In the genomic region with DNA sequence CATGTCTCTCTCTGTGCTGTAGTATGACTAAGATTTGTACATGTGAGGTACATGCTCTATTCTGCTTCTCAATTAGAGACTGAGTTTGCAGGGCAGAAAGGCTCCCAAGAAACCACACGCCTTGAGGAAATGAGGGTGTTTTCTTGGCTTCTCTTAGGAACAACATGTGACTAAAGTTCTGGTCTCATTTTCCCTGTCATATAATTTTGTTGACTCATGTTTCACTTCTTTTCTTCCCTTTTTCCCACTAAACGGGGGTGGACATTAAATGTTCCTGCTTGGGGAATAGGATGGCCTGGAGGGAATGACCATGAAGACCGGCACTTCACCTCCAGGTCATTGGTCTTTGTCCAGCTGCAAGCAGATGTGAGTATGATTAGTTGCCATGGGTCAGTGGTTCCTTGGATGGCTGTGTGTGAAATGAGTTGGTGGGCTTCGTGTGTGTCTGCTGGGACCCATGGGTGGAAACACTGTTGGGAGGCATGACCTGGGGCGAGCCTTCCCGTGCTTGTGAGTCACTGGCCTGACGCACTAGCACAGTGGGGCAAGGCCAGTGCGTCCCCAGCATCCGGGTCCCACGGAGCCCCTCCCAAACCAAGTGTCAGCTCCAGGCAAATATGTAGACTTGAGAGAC, we compare ENCODE assay signal across 11 cellular contexts. TPM values are rescaled to one million over a fixed set of nuclear protein-coding genes. Genes with fewer than 3 reads are reported as not detected.
DNase-seq lines count a peak whose midpoint lies in the region; ATAC-seq and TF ChIP-seq lines count a peak whose summit lies in the region.
"Had no signal": no experiment of that assay in that cellular context is flagged by ENCODE, and none has a peak within 500 bp of the region (broad histone marks: within the 10 kb centered on the region; RNA-seq: fewer than 3 reads in every experiment).

No MANE protein-coding gene starts in this region.

- H3K4me2 ChIP-seq in smooth muscle cell = peak overlapping the region; percentile 42
- H3K4me2 ChIP-seq: neural progenitor cell had no signal

- ATAC-seq in HG02623 (IDR thresholded peaks at IDR 0.05; ENCODE audit: unreplicated experiment) = no peak

- no peaks in the 10 kb centered on the region for H3K9me3 Mint-ChIP-seq in chondrocyte (ENCODE audit: low read depth)
- H3K9me3 Mint-ChIP-seq in T-helper 2 cell treated with Interferon-gamma antibody and Interleukin-4, amounts not matched to agents 5 μg/mL and 100 μg/mL, for 36 hours = no peaks in the 10 kb centered on the region
- H3K9me3 Mint-ChIP-seq: neural progenitor cell had no signal

- peak overlapping the region; percentile 99 for H3K27ac Mint-ChIP-seq in chondrocyte (ENCODE audit: unreplicated experiment)
- no peak overlapping the region for H3K27ac Mint-ChIP-seq in T-helper 2 cell treated with Interferon-gamma antibody and Interleukin-4, amounts not matched to agents 5 μg/mL and 100 μg/mL, for 36 hours
- H3K27ac Mint-ChIP-seq: neural progenitor cell had no signal

- H3F3A ChIP-seq in smooth muscle cell (ENCODE audit: low read depth) = peaks cover 69% of the 10 kb centered on the region

- H3K27me3 ChIP-seq in smooth muscle cell (ENCODE audit: low read depth) = no peaks in the 10 kb centered on the region
- H3K27me3 ChIP-seq: neural progenitor cell had no signal

- H3K36me3 ChIP-seq in smooth muscle cell (ENCODE audit: low read depth) = no peaks in the 10 kb centered on the region
- H3K36me3 ChIP-seq: neural progenitor cell had no signal

- WGBS in smooth muscle cell (ENCODE audit: low lambda C conversion rate) = 57% methylated on average over 10 of the region's 10 CpGs

- TF ChIP-seq CTCF in HFF-Myc (IDR thresholded peaks at IDR 0.05; ENCODE audit: low read depth, low read length, missing control alignments) (no peak), chondrocyte (IDR thresholded peaks at IDR 0.05) (no peak), smooth muscle cell (IDR thresholded peaks at IDR 0.05; ENCODE audit: borderline replicate concordance, insufficient read depth, poor library complexity, severe bottlenecking) (no peak)

- H3K4me1 Mint-ChIP-seq in chondrocyte (ENCODE audit: low read depth) = peaks cover 79% of the 10 kb centered on the region
- H3K4me1 Mint-ChIP-seq in T-helper 2 cell treated with Interferon-gamma antibody and Interleukin-4, amounts not matched to agents 5 μg/mL and 100 μg/mL, for 36 hours (ENCODE audit: low read depth) = peaks cover 2% of the 10 kb centered on the region
- H3K4me1 Mint-ChIP-seq: stimulated activated naive CD8-positive, alpha-beta T cell treated with anti-CD3 and anti-CD28 coated beads, Interleukin-15, amount 100 ng/mL, for 72 hours had no signal

- peaks cover 30% of the 10 kb centered on the region for H3K36me3 Mint-ChIP-seq in chondrocyte (ENCODE audit: low read depth)
- H3K36me3 Mint-ChIP-seq in T-helper 2 cell treated with Interferon-gamma antibody and Interleukin-4, amounts not matched to agents 5 μg/mL and 100 μg/mL, for 36 hours (ENCODE audit: low read depth) = no peaks in the 10 kb centered on the region

- peak overlapping the region; percentile 72 for H3K27ac ChIP-seq in smooth muscle cell (ENCODE audit: low read depth)
- H3K27ac ChIP-seq: neural progenitor cell had no signal

- H3K4me3 ChIP-seq in HFF-Myc (replicated peaks; ENCODE audit: low read depth, low read length) (no peak overlapping the region), smooth muscle cell (no peak overlapping the region)
- H3K4me3 ChIP-seq: neural progenitor cell had no signal

- H3K4me1 ChIP-seq in smooth muscle cell (ENCODE audit: low read depth) = peaks cover 4% of the 10 kb centered on the region
- H3K4me1 ChIP-seq: neural progenitor cell had no signal

- H3K79me2 ChIP-seq in smooth muscle cell (ENCODE audit: low read depth) = peaks cover 69% of the 10 kb centered on the region

- H3K4me3 Mint-ChIP-seq in chondrocyte (ENCODE audit: unreplicated experiment) = peak overlapping the region; percentile 58
- no peak overlapping the region for H3K4me3 Mint-ChIP-seq in T-helper 2 cell treated with Interferon-gamma antibody and Interleukin-4, amounts not matched to agents 5 μg/mL and 100 μg/mL, for 36 hours
- H3K4me3 Mint-ChIP-seq: neural progenitor cell; stimulated activated naive CD8-positive, alpha-beta T cell treated with anti-CD3 and anti-CD28 coated beads, Interleukin-15, amount 100 ng/mL, for 72 hours had no signal

- no peak overlapping the region for H2AFZ ChIP-seq in smooth muscle cell (ENCODE audit: low read depth)
- H2AFZ ChIP-seq: neural progenitor cell had no signal

- DNase-seq in HFF-Myc (ENCODE audit: extremely low read depth, low read depth) (peak; percentile 50), chondrocyte (ENCODE audit: low spot score) (no peak), kidney tubule cell (ENCODE audit: low spot score) (peak; percentile 49), smooth muscle cell (lab: John Stamatoyannopoulos, UW; ENCODE audit: unreplicated experiment) (no peak), HUDEP-2 (lab: John Stamatoyannopoulos, UW; ENCODE audit: unreplicated experiment in 76 of 76) (no peak)
- no peak for DNase-seq in T-helper 2 cell treated with Interferon-gamma antibody and Interleukin-4, amounts not matched to agents 5 μg/mL and 100 μg/mL, for 36 hours (ENCODE audit: low spot score)
- DNase-seq in central memory CD4-positive, alpha-beta T cell = no peak
- DNase-seq: stimulated activated naive CD8-positive, alpha-beta T cell treated with anti-CD3 and anti-CD28 coated beads, Interleukin-15, amount 100 ng/mL, for 72 hours had no signal

- H3K27me3 Mint-ChIP-seq in chondrocyte (ENCODE audit: low read depth) = no peaks in the 10 kb centered on the region
- H3K27me3 Mint-ChIP-seq in T-helper 2 cell treated with Interferon-gamma antibody and Interleukin-4, amounts not matched to agents 5 μg/mL and 100 μg/mL, for 36 hours (ENCODE audit: low read depth) = no peaks in the 10 kb centered on the region

- H3K9me3 ChIP-seq in smooth muscle cell (replicated peaks; ENCODE audit: low read depth) = no peaks in the 10 kb centered on the region

- H3K9ac ChIP-seq in smooth muscle cell (ENCODE audit: low read depth) = no peak overlapping the region
- H3K9ac ChIP-seq: neural progenitor cell had no signal

- H4K20me1 ChIP-seq in smooth muscle cell (ENCODE audit: low read depth) = peaks cover 75% of the 10 kb centered on the region

RNA-seq across cellular contexts. Expression of gene COL4A1, which starts 56.6 kb away (rescaled TPM):
- total RNA-seq in chondrocyte (2,319 to 5,210 TPM (median 5,209 TPM) in 3 replicates), smooth muscle cell (4,372 and 5,353 TPM in 2 replicates)
- polyA plus RNA-seq in smooth muscle cell = 1,844 and 2,409 TPM in 2 replicates
- total RNA-seq: activated CD8-positive, alpha-beta memory T cell treated with anti-CD3 and anti-CD28 coated beads for 36 hours had no signal

RNA-seq across cellular contexts. Expression of gene COL4A2, which starts 56.7 kb away (rescaled TPM):
- total RNA-seq in chondrocyte (1,370 to 2,411 TPM (median 2,366 TPM) in 3 replicates), smooth muscle cell (1,456 and 1,535 TPM in 2 replicates)
- 2,012 and 2,786 TPM in 2 replicates for polyA plus RNA-seq in smooth muscle cell
- total RNA-seq: activated CD8-positive, alpha-beta memory T cell treated with anti-CD3 and anti-CD28 coated beads for 36 hours had no signal

Comparison
In these comparisons a context has a peak if more than half of its experiments do, and no peak if none do; other contexts are left out.
1. DNase-seq: peak in HFF-Myc (single experiment) and kidney tubule cell (single experiment); none in chondrocyte (single experiment), smooth muscle cell (single experiment), T-helper 2 cell treated with Interferon-gamma antibody and Interleukin-4, amounts not matched to agents 5 μg/mL and 100 μg/mL, for 36 hours (single experiment), HUDEP-2 (0 of 76) and central memory CD4-positive, alpha-beta T cell (single experiment).